ENCODE assay signal across 31 cellular contexts in the genomic region with DNA sequence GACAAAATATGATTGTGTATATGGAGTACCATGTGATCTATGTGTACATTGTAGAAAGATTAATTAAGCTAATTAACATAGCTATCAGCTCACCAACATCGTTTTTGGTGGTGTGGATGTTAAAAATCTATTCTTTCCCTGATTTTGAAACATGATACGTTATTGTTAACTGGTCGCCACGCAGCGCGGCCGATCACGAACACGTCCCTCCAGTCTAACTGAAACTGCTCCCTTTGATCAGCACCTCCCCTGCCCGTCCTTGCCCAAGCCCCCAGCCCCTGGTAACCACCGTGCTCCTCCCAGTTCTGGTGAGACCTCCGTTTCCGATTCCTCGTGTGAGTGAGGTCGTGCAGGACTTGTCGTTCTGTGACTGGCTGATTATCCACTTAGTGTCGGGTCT.
"Had no signal": no experiment of that assay in that cellular context is flagged by ENCODE, and none has a peak within 500 bp of the region (broad histone marks: within the 10 kb centered on the region; RNA-seq: fewer than 3 reads in every experiment).

No MANE protein-coding gene starts in this region.

- DNase-seq: activated CD4-positive, alpha-beta memory T cell treated with anti-CD3 and anti-CD28 coated beads, Interleukin-2, amount 10 ng/mL, durations not matched to agents 7 days and 5 days; activated CD4-positive, alpha-beta T cell treated with anti-CD3 and anti-CD28 coated beads, Interleukin-2, amount 10 ng/mL, durations not matched to agents 7 days and 5 days; activated CD4-positive, CD25-positive, alpha-beta regulatory T cell treated with anti-CD3 and anti-CD28 coated beads, Interleukin-2, amount 50 U/mL, for 72 hours; activated CD8-positive, alpha-beta memory T cell treated with anti-CD3 and anti-CD28 coated beads, Interleukin-2, amount 50 U/mL, for 48 hours; activated T-cell treated with anti-CD3 and anti-CD28 coated beads, Interleukin-2, amount 50 U/mL, for 24 hours; aorta; body of pancreas; cortex of kidney; foreskin fibroblast; kidney glomerular epithelial cell; nucleus accumbens; retina; sigmoid colon; small intestine; stimulated activated CD4-positive, alpha-beta T cell treated with anti-CD3 and anti-CD28 coated beads, Interleukin-1b, Interleukin-23, amount 100 ng/mL, for 48 hours; stimulated activated CD4-positive, alpha-beta T cell treated with anti-CD3 and anti-CD28 coated beads, Interleukin-4, amount 100 ng/mL, for 4 hours; stimulated activated CD8-positive, alpha-beta memory T cell treated with anti-CD3 and anti-CD28 coated beads, Interleukin-4, amount 100 ng/mL, for 48 hours; stimulated activated naive CD8-positive, alpha-beta T cell treated with anti-CD3 and anti-CD28 coated beads, Interleukin-15, amount 100 ng/mL, for 72 hours; substantia nigra; uterus had no signal

- ATAC-seq: body of pancreas; esophagus mucosa; left lobe of liver; mucosa of descending colon; pancreas; stimulated activated memory B cell treated with anti-CD40 and anti-IgM and Interleukin-4, amounts not matched to agents 10 μg/mL and 1 μg/mL and 100 μg/mL, for 72 hours; stimulated activated naive CD8-positive, alpha-beta T cell treated with anti-CD3 and anti-CD28 coated beads, Interleukin-15, amount 100 ng/mL, for 72 hours had no signal

- H3K4me3 ChIP-seq: body of pancreas, cardiac muscle cell, lung, mucosa of descending colon, pancreas, prostate gland, sigmoid colon, uterus had no signal

- H3K4me3 Mint-ChIP-seq: activated CD4-positive, alpha-beta memory T cell treated with anti-CD3 and anti-CD28 coated beads, Interleukin-2, amount 10 ng/mL, durations not matched to agents 7 days and 5 days; activated CD4-positive, alpha-beta T cell treated with anti-CD3 and anti-CD28 coated beads, Interleukin-2, amount 10 ng/mL, durations not matched to agents 7 days and 5 days; activated naive CD4-positive, alpha-beta T cell treated with anti-CD3 and anti-CD28 coated beads, Interleukin-2, amount 50 U/mL, for 24 hours; activated T-cell treated with anti-CD3 and anti-CD28 coated beads, Interleukin-2, amount 50 U/mL, for 24 hours; nephron; stimulated activated memory B cell treated with anti-CD40 and anti-IgM and Interleukin-4, amounts not matched to agents 10 μg/mL and 1 μg/mL and 100 μg/mL, for 72 hours; stimulated activated naive CD8-positive, alpha-beta T cell treated with anti-CD3 and anti-CD28 coated beads, Interleukin-15, amount 100 ng/mL, for 72 hours; type B pancreatic cell had no signal

- H3K4me1 Mint-ChIP-seq: activated CD4-positive, alpha-beta memory T cell treated with anti-CD3 and anti-CD28 coated beads, Interleukin-2, amount 10 ng/mL, durations not matched to agents 7 days and 5 days had no signal

- H3K4me1 ChIP-seq: body of pancreas, pancreas, uterus had no signal

- H3K27ac ChIP-seq: body of pancreas, cardiac muscle cell, pancreas, prostate gland, sigmoid colon, uterus had no signal

- H3K27ac Mint-ChIP-seq: activated CD4-positive, alpha-beta memory T cell treated with anti-CD3 and anti-CD28 coated beads, Interleukin-2, amount 10 ng/mL, durations not matched to agents 7 days and 5 days; activated CD4-positive, alpha-beta T cell treated with anti-CD3 and anti-CD28 coated beads, Interleukin-2, amount 10 ng/mL, durations not matched to agents 7 days and 5 days; activated naive CD4-positive, alpha-beta T cell treated with anti-CD3 and anti-CD28 coated beads, Interleukin-2, amount 50 U/mL, for 24 hours; activated T-cell treated with anti-CD3 and anti-CD28 coated beads, Interleukin-2, amount 50 U/mL, for 24 hours; nephron; stimulated activated memory B cell treated with anti-CD40 and anti-IgM and Interleukin-4, amounts not matched to agents 10 μg/mL and 1 μg/mL and 100 μg/mL, for 72 hours; type B pancreatic cell had no signal

- H3K27me3 ChIP-seq: body of pancreas, cardiac muscle cell, pancreas, sigmoid colon, uterus had no signal

- H3K9me3 ChIP-seq: body of pancreas, mucosa of descending colon, pancreas, prostate gland, sigmoid colon, uterus had no signal

- H3K36me3 ChIP-seq: cardiac muscle cell, pancreas, prostate gland, uterus had no signal

- H3K9me3 Mint-ChIP-seq: activated CD4-positive, alpha-beta memory T cell treated with anti-CD3 and anti-CD28 coated beads, Interleukin-2, amount 10 ng/mL, durations not matched to agents 7 days and 5 days; activated CD4-positive, alpha-beta T cell treated with anti-CD3 and anti-CD28 coated beads, Interleukin-2, amount 10 ng/mL, durations not matched to agents 7 days and 5 days; activated naive CD4-positive, alpha-beta T cell treated with anti-CD3 and anti-CD28 coated beads, Interleukin-2, amount 50 U/mL, for 24 hours; activated T-cell treated with anti-CD3 and anti-CD28 coated beads, Interleukin-2, amount 50 U/mL, for 24 hours; nephron; stimulated activated naive CD8-positive, alpha-beta T cell treated with anti-CD3 and anti-CD28 coated beads, Interleukin-15, amount 100 ng/mL, for 72 hours; type B pancreatic cell had no signal

- H3K27me3 Mint-ChIP-seq: activated CD4-positive, alpha-beta memory T cell treated with anti-CD3 and anti-CD28 coated beads, Interleukin-2, amount 10 ng/mL, durations not matched to agents 7 days and 5 days; activated CD4-positive, alpha-beta T cell treated with anti-CD3 and anti-CD28 coated beads, Interleukin-2, amount 10 ng/mL, durations not matched to agents 7 days and 5 days; activated naive CD4-positive, alpha-beta T cell treated with anti-CD3 and anti-CD28 coated beads, Interleukin-2, amount 50 U/mL, for 24 hours; activated T-cell treated with anti-CD3 and anti-CD28 coated beads, Interleukin-2, amount 50 U/mL, for 24 hours; stimulated activated memory B cell treated with anti-CD40 and anti-IgM and Interleukin-4, amounts not matched to agents 10 μg/mL and 1 μg/mL and 100 μg/mL, for 72 hours; stimulated activated naive CD8-positive, alpha-beta T cell treated with anti-CD3 and anti-CD28 coated beads, Interleukin-15, amount 100 ng/mL, for 72 hours; type B pancreatic cell had no signal
